Comparison of ENCODE assay signal across 11 cellular contexts in the genomic region with DNA sequence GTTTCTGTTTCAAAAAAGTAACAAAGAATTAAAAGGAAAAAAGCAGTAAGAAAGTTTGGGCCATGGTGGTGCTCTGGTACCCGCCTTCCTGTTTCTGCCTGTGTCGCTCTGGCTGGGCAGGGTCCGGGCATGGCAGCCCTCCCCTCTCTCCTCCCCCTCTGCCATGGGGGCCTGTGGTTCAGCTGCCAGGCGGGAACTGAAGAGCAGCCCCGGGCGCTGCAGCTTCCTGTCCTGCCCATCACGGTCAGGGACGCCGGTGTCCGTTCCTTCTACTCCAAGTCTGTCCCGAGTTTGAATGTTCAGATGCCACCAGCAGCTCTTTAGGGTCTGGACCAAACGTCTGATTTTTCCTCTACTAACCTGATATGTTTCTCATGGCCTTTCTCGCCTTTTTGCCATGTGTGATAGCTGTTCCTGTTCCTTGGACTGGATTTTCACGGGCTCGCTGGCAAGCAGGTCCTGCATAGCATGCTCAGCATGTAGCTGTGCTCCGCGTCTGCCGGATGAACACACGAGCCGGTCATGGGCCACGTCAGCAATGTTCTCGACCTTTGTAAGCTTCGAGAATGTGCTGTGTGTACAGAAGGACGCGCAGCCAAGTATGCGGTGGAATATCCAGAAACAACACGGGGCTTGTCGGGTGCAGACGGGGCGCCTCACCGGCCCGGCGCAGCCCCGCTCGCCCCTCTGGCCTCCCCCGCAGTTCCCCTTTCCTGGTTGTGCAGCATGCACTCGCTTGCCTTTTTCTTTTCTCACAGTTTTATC. TPM values are rescaled to one million over a fixed set of nuclear protein-coding genes. Genes with fewer than 3 reads are reported as not detected.
DNase-seq lines count a peak whose midpoint lies in the region; ATAC-seq, FAIRE-seq and TF ChIP-seq lines count a peak whose summit lies in the region.
"Had no signal": no experiment of that assay in that cellular context is flagged by ENCODE, and none has a peak within 500 bp of the region (broad histone marks: within the 10 kb centered on the region; RNA-seq: fewer than 3 reads in every experiment).

No MANE protein-coding gene starts in this region.

- WGBS in body of pancreas, 2 donors: 72 to 90% methylated on average over 37 of the region's 37 CpGs
- WGBS in pancreas, 2 donors: 86 to 87% methylated on average over 37 of the region's 37 CpGs

- ATAC-seq in body of pancreas (peak; percentile 69), pancreas (peak in 3 of 4 donors; percentile 47 to 65 (median 51)), HG02798 (IDR thresholded peaks at IDR 0.05; ENCODE audit: poor library complexity, unreplicated experiment) (no peak), foreskin keratinocyte (no peak)

- DNase-seq in NCI-H345 (lab: John Stamatoyannopoulos, UW) (peak; percentile 65), NCI-H345 treated with DMSO at 0.1 percent for 48 hours (lab: John Stamatoyannopoulos, UW; ENCODE audit: unreplicated experiment) (no peak), NCI-H2227 treated with DMSO at 0.1 percent for 48 hours (lab: John Stamatoyannopoulos, UW) (peak; percentile 25), body of pancreas (peak; percentile 16 to 57 (median 37)), pancreas (peak in 3 of 6 donors; percentile 8 to 40 (median 23)), foreskin keratinocyte (no peak), PC-9 (no peak)
- DNase-seq: central memory CD4-positive, alpha-beta T cell had no signal

- no peak for FAIRE-seq in pancreas (lab: Jason Lieb, UNC)

- H3K79me2 ChIP-seq in PC-9 (ENCODE audit: low read depth): peaks cover 44% of the 10 kb centered on the region

- H2AFZ ChIP-seq in PC-9: no peak overlapping the region

- TF ChIP-seq CTCF in body of pancreas (IDR thresholded peaks at IDR 0.05) (no peak), pancreas (IDR thresholded peaks at IDR 0.05) (no peak), foreskin keratinocyte (conservative IDR thresholded peaks at IDR 0.05) (no peak), PC-9 (conservative IDR thresholded peaks at IDR 0.05) (no peak)

- CTCF ChIA-PET in PC-9 (lab: Charles Lee): no interaction called here

- peaks cover 25% of the 10 kb centered on the region for H4K20me1 ChIP-seq in PC-9 (ENCODE audit: insufficient read depth)

- no peak overlapping the region for H3K27ac ChIP-seq in body of pancreas
- no peak overlapping the region for H3K27ac ChIP-seq in pancreas
- no peak overlapping the region for H3K27ac ChIP-seq in foreskin keratinocyte
- no peak overlapping the region for H3K27ac ChIP-seq in PC-9
- H3K27ac ChIP-seq: 22Rv1, prostate gland had no signal

- POLR2A ChIA-PET in PC-9 (lab: Charles Lee; ENCODE audit: unreplicated experiment): interaction anchor here (0.5 kb wide), 1 partner anchor 19 kb away, joined by 7 read pairs; no protein-coding TSS in a partner anchor

- H3K9me3 ChIP-seq in body of pancreas: no peaks in the 10 kb centered on the region
- no peaks in the 10 kb centered on the region for H3K9me3 ChIP-seq in pancreas
- H3K9me3 ChIP-seq in PC-9 (ENCODE audit: insufficient read depth, low read depth): no peaks in the 10 kb centered on the region
- H3K9me3 ChIP-seq: prostate gland had no signal

- H3K36me3 ChIP-seq in body of pancreas (replicated peaks in 1 of 2; ENCODE audit: insufficient read depth in 1 of 2, low read depth in 2 of 2) (no peaks in the 10 kb centered on the region), pancreas (no peaks in the 10 kb centered on the region), PC-9 (ENCODE audit: low read depth) (no peaks in the 10 kb centered on the region)
- H3K36me3 ChIP-seq: prostate gland had no signal

- no peaks in the 10 kb centered on the region for H3K27me3 ChIP-seq in body of pancreas
- no peaks in the 10 kb centered on the region for H3K27me3 ChIP-seq in pancreas
- no peaks in the 10 kb centered on the region for H3K27me3 ChIP-seq in foreskin keratinocyte
- H3K27me3 ChIP-seq in PC-9 (ENCODE audit: insufficient read depth, low read depth): no peaks in the 10 kb centered on the region

- H3F3A ChIP-seq in PC-9 (ENCODE audit: insufficient read depth, low read depth): no peaks in the 10 kb centered on the region

- H3K4me3 ChIP-seq in body of pancreas (no peak overlapping the region), pancreas (no peak overlapping the region), PC-9 (no peak overlapping the region)
- H3K4me3 ChIP-seq: prostate gland had no signal

- H3K4me1 ChIP-seq in body of pancreas (no peaks in the 10 kb centered on the region), pancreas (no peaks in the 10 kb centered on the region), foreskin keratinocyte (no peaks in the 10 kb centered on the region), PC-9 (replicated peaks; ENCODE audit: insufficient read depth) (no peaks in the 10 kb centered on the region)
- H3K4me1 ChIP-seq: prostate gland had no signal

- BruUV-seq in PC-9 (replicated peaks; lab: Mats Ljungman, UMichigan): no TSS peak

- H3K9me2 ChIP-seq in PC-9 (ENCODE audit: insufficient read depth): no peaks in the 10 kb centered on the region

- H3K4me2 ChIP-seq in PC-9: no peak overlapping the region

- intact Hi-C loops in body of pancreas (cut with DNase I): no loop called here
- intact Hi-C loops in pancreas (cut with DNase I): no loop called here
- intact Hi-C loops in PC-9 (cut with micrococcal nuclease; ENCODE audit: unreplicated experiment): no loop called here

- TF ChIP-seq POLR2A in body of pancreas (IDR thresholded peaks at IDR 0.05): no peak

RNA-seq across cellular contexts. Expression of a gene that starts 42.0 kb away (rescaled TPM):
- total RNA-seq in body of pancreas (10 to 100 TPM; 22.3 to 34.3 TPM), pancreas (10 to 100 TPM; 10.1 to 18.9 (median 13.2) TPM), foreskin keratinocyte (25.3 and 27.3 TPM in 2 replicates), PC-9 (2021) (50.8 and 53.5 TPM in 2 replicates)
- polyA plus RNA-seq in pancreas (10 to 100 TPM in 1 of 2 donors, 1 to 10 TPM in 1; 5.0 to 16.3 TPM), foreskin keratinocyte (8.5 and 8.8 TPM in 2 replicates)

Comparison
In these comparisons a context has a peak if more than half of its experiments do, and no peak if none do; other contexts are left out.
1. DNase-seq: peak in NCI-H345 (single experiment), NCI-H2227 treated with DMSO at 0.1 percent for 48 hours (single experiment) and body of pancreas (4 of 4); none in NCI-H345 treated with DMSO at 0.1 percent for 48 hours (single experiment), foreskin keratinocyte (0 of 2) and PC-9 (0 of 2).
2. ATAC-seq: peak in body of pancreas (single experiment) and pancreas (3 of 4); none in HG02798 (single experiment) and foreskin keratinocyte (single experiment).